8 cellular contexts compared by ENCODE assay signal in genomic region chr1:246608616-246609376, GRCh38. TPM values are rescaled to one million over a fixed set of nuclear protein-coding genes. Genes with fewer than 3 reads are reported as not detected.
DNase-seq lines count a peak whose midpoint lies in the region; ATAC-seq, FAIRE-seq and TF ChIP-seq lines count a peak whose summit lies in the region.

No MANE protein-coding gene starts in this region.

- H3K79me2 ChIP-seq in keratinocyte (ENCODE audit: control insufficient read depth, insufficient read depth, low read length), result peaks cover 9% of the 10 kb centered on the region

- H3K27me3 ChIP-seq in NT2/D1 (ENCODE audit: insufficient read depth, insufficient read length) (no peaks in the 10 kb centered on the region), keratinocyte (ENCODE audit: control insufficient read depth, extremely low read depth, insufficient read depth, low read length) (no peaks in the 10 kb centered on the region)

- dilution Hi-C loops in keratinocyte (cut with MboI; ENCODE audit: extremely low pct_ligation_motif_present, low sequenced_read_pairs), result no loop called here

- no peaks in the 10 kb centered on the region for H3K9me1 ChIP-seq in keratinocyte (ENCODE audit: control insufficient read depth, extremely low read depth, insufficient read depth, low read length)

- H3K9ac ChIP-seq in NT2/D1 (ENCODE audit: insufficient read length, low read depth), result no peak overlapping the region
- H3K9ac ChIP-seq in keratinocyte (ENCODE audit: control insufficient read depth, extremely low read depth, insufficient read depth, low read length), result peak overlapping the region; percentile 2

- H3K4me3 ChIP-seq in HFF-Myc (replicated peaks; ENCODE audit: low read depth, low read length), result no peak overlapping the region
- no peak overlapping the region for H3K4me3 ChIP-seq in NT2/D1 (ENCODE audit: insufficient read length, low read depth)
- no peak overlapping the region for H3K4me3 ChIP-seq in keratinocyte (ENCODE audit: control insufficient read depth in 2 of 3, extremely low read depth in 1 of 3, insufficient read depth in 2 of 3, low read depth in 1 of 3, low read length in 3 of 3)

- H3K4me1 ChIP-seq in NT2/D1 (ENCODE audit: insufficient read depth, insufficient read length) (peaks cover 5% of the 10 kb centered on the region), keratinocyte (ENCODE audit: control insufficient read depth, extremely low read depth, insufficient read depth, low read length) (peaks cover 21% of the 10 kb centered on the region)

- no peak for ATAC-seq in HG02623 (IDR thresholded peaks at IDR 0.05; ENCODE audit: unreplicated experiment)

- H4K20me1 ChIP-seq in keratinocyte (ENCODE audit: control insufficient read depth, extremely low read depth, insufficient read depth, low read length), result no peaks in the 10 kb centered on the region

- H3K9me3 ChIP-seq in NT2/D1 (ENCODE audit: insufficient read depth, low read length) (no peaks in the 10 kb centered on the region), keratinocyte (ENCODE audit: control insufficient read depth, low read depth, low read length) (no peaks in the 10 kb centered on the region)

- H3K27ac ChIP-seq in keratinocyte (ENCODE audit: control insufficient read depth, insufficient read depth, low read length), result peak overlapping the region; percentile 22

- H3K36me3 ChIP-seq in NT2/D1 (ENCODE audit: insufficient read depth, insufficient read length, low read length) (no peaks in the 10 kb centered on the region), keratinocyte (ENCODE audit: control insufficient read depth in 2 of 2, extremely low read depth in 1 of 2, insufficient read depth in 2 of 2, low read length in 2 of 2) (no peaks in the 10 kb centered on the region)

- peak; percentile 74 for FAIRE-seq in keratinocyte (lab: Jason Lieb, UNC)

- H3K4me2 ChIP-seq in keratinocyte (ENCODE audit: control insufficient read depth, extremely low read depth, insufficient read depth, low read depth, low read length), result peak overlapping the region; percentile 37

- DNase-seq in DMS153 treated with DMSO at 0.1 percent for 48 hours (lab: John Stamatoyannopoulos, UW; ENCODE audit: unreplicated experiment) (peak; percentile 89), HFF-Myc (ENCODE audit: extremely low read depth, low read depth) (peak; percentile 91), NT2/D1 (ENCODE audit: low read depth, low spot score) (peak; percentile 40), astrocyte of the hippocampus (ENCODE audit: low read depth, low spot score) (peak; percentile 71), keratinocyte (ENCODE audit: low read depth, low spot score) (peak; percentile 71), putamen (ENCODE audit: low spot score) (no peak)
- peak; percentile 24 to 37 for DNase-seq in stimulated activated CD4-positive, alpha-beta T cell treated with anti-CD3 and anti-CD28 coated beads, Interleukin-2, amount 100 ng/mL, for 24 hours

- TF ChIP-seq CTCF in HFF-Myc (IDR thresholded peaks at IDR 0.05; ENCODE audit: low read depth, low read length, missing control alignments), result peak; percentile 24
- peak in 2 of 3 experiments; percentile 25 to 44 for TF ChIP-seq CTCF in keratinocyte (optimal IDR thresholded peaks at IDR 0.05 in 1 of 3, IDR thresholded peaks at IDR 0.05 in 1 of 3, conservative IDR thresholded peaks at IDR 0.05 in 1 of 3; ENCODE audit: extremely low read depth in 1 of 3, insufficient read depth in 2 of 3, low read length in 3 of 3)

- H2AFZ ChIP-seq in keratinocyte (ENCODE audit: control insufficient read depth, low read length), result peak overlapping the region; percentile 27

RNA-seq across cellular contexts. Expression of gene CNST, which starts 42.5 kb away (rescaled TPM):
- polyA plus RNA-seq in keratinocyte, result 6.7 to 9.8 TPM (median 7.1 TPM) in 3 replicates
- 15.8 TPM for polyA plus RNA-seq in keratinocyte (2011; ENCODE audit: low read depth)
- 4.1 and 7.5 TPM in 2 replicates for polyA plus RNA-seq in keratinocyte (2011; cell fraction: cytosol; rRNA removed)
- polyA plus RNA-seq in keratinocyte (2011; cell fraction: nucleus; rRNA removed), result 9.9 and 11.4 TPM in 2 replicates
- 6.9 and 11.3 TPM in 2 replicates for polyA plus RNA-seq in keratinocyte (2012; ENCODE audit: low replicate concordance)
- 3.5 to 30.1 TPM (median 13.8 TPM) in 3 replicates for polyA minus RNA-seq in keratinocyte
- polyA minus RNA-seq in keratinocyte (2011; cell fraction: cytosol; rRNA and poly(A)+ RNA removed), result 8.2 TPM
- polyA minus RNA-seq in keratinocyte (2011; cell fraction: nucleus; rRNA and poly(A)+ RNA removed), result 8.8 and 17.3 TPM in 2 replicates

RNA-seq across cellular contexts. Expression of gene TFB2M, which starts 42.7 kb away (rescaled TPM):
- polyA plus RNA-seq in keratinocyte, result 13.4 to 28.6 TPM (median 17.7 TPM) in 3 replicates
- polyA plus RNA-seq in keratinocyte (2011; ENCODE audit: low read depth), result 13.4 TPM
- polyA plus RNA-seq in keratinocyte (2011; cell fraction: cytosol; rRNA removed), result 13.2 and 20.7 TPM in 2 replicates
- 14.1 and 23.2 TPM in 2 replicates for polyA plus RNA-seq in keratinocyte (2011; cell fraction: nucleus; rRNA removed)
- polyA plus RNA-seq in keratinocyte (2012; ENCODE audit: low replicate concordance), result 16.2 and 17.1 TPM in 2 replicates
- 2.8 to 7.5 TPM (median 3.0 TPM) in 3 replicates for polyA minus RNA-seq in keratinocyte
- polyA minus RNA-seq in keratinocyte (2011; cell fraction: cytosol; rRNA and poly(A)+ RNA removed), result 6.3 TPM
- polyA minus RNA-seq in keratinocyte (2011; cell fraction: nucleus; rRNA and poly(A)+ RNA removed), result 6.2 and 9.8 TPM in 2 replicates
